23 cellular contexts compared by ENCODE assay signal in the genomic region with DNA sequence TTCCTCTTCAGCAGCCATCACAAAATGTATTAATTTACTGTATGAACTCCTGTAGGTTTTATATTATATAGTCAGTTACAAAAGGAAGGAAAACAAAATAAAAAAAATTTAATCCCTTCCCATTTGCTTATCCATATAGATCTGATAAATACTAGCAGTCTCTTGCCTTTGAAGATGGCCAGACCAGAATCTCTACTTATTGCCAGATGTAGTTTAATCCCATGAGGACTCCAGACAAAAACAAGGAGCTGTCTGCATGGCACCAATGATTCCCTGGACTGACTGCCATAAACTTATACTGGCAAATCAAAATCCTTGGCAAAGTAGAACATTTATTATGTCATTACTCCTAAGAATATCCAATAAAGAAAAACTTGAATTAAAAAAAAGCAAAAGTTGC.
"Had no signal": no experiment of that assay in that cellular context is flagged by ENCODE, and none has a peak within 500 bp of the region (broad histone marks: within the 10 kb centered on the region; RNA-seq: fewer than 3 reads in every experiment).

No MANE protein-coding gene starts in this region.

- H3K27me3 ChIP-seq: brain microvascular endothelial cell, dorsolateral prefrontal cortex had no signal

- H3K4me3 ChIP-seq: coronary artery, dorsolateral prefrontal cortex had no signal

- H3K36me3 ChIP-seq: brain microvascular endothelial cell, WERI-Rb-1 had no signal

- DNase-seq: activated B cell treated with CpG ODN at 0.5 μM for 24 hours; activated CD4-positive, alpha-beta memory T cell treated with anti-CD3 and anti-CD28 coated beads for 36 hours; activated CD4-positive, alpha-beta T cell treated with anti-CD3 and anti-CD28 coated beads, Interleukin-2, amount 10 ng/mL, durations not matched to agents 24 days and 14 days; activated CD8-positive, alpha-beta memory T cell treated with anti-CD3 and anti-CD28 coated beads, Interleukin-2, amount 10 ng/mL, durations not matched to agents 7 days and 5 days; activated CD8-positive, alpha-beta memory T cell treated with anti-CD3 and anti-CD28 coated beads, Interleukin-2, amount 50 U/mL, for 4 hours; activated CD8-positive, alpha-beta T cell treated with anti-CD3 and anti-CD28 coated beads, Interleukin-2, amount 10 ng/mL, durations not matched to agents 7 days and 5 days; activated effector memory CD4-positive, alpha-beta T cell treated with anti-CD3 and anti-CD28 coated beads, Interleukin-2, amount 50 U/mL, for 16 hours; activated naive CD4-positive, alpha-beta T cell treated with anti-CD3 and anti-CD28 coated beads for 36 hours; activated naive CD8-positive, alpha-beta T cell treated with anti-CD3 and anti-CD28 coated beads, Interleukin-2, amount 10 ng/mL, durations not matched to agents 7 days and 5 days; activated T-cell treated with anti-CD3 and anti-CD28 coated beads, Interleukin-2, amount 50 U/mL, for 1 hour; activated T-cell treated with anti-CD3 and anti-CD28 coated beads, Interleukin-2, amount 50 U/mL, for 48 hours; amniotic stem cell; anterior cingulate cortex; brain microvascular endothelial cell; dorsolateral prefrontal cortex; effector memory CD4-positive, alpha-beta T cell; endodermal cell; foreskin fibroblast; head of caudate nucleus; T-helper 17 cell; T1000; WERI-Rb-1 had no signal

- H3K27ac ChIP-seq: brain microvascular endothelial cell, coronary artery, dorsolateral prefrontal cortex, WERI-Rb-1 had no signal
